Comparison of ENCODE assay signal across 28 cellular contexts in the genomic region with DNA sequence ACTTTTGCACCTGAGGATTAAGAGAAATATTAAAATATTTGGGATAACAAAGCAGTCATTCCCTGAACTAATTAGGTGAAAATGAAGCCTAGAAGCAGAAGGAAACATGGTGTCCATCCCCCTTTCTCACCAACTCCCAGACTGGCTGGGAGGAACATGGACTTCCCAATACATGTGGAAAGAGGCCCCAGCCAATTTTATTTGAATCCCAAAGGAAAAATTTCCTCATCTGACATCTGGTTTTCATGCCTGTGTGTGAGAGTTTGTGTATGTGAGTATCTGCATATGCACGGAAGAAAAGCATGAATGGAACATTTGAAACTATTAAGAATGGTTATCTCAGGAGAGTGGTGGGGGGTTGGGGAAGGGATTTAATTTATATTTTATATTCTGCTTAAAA.
DNase-seq lines count a peak whose midpoint lies in the region; ATAC-seq and TF ChIP-seq lines count a peak whose summit lies in the region.
"Had no signal": no experiment of that assay in that cellular context is flagged by ENCODE, and none has a peak within 500 bp of the region (broad histone marks: within the 10 kb centered on the region; RNA-seq: fewer than 3 reads in every experiment).

No MANE protein-coding gene starts in this region.

- H3K4me3 Mint-ChIP-seq in mesothelial cell of epicardium: no peak overlapping the region
- H3K4me3 Mint-ChIP-seq in activated naive CD8-positive, alpha-beta T cell treated with anti-CD3 and anti-CD28 coated beads for 36 hours: no peak overlapping the region
- H3K4me3 Mint-ChIP-seq: activated CD4-positive, alpha-beta memory T cell treated with anti-CD3 and anti-CD28 coated beads for 36 hours; activated T-helper 1 cell treated with anti-CD3 and anti-CD28 coated beads, Interleukin-12 subunit alpha, Interleukin-12 subunit beta, Interleukin-2, Interleukin-4 antibody, amounts not matched to agents 30 ng/mL and 10 ng/mL and 1 ng/mL, durations not matched to agents 14 hours and 24 hours and 36 hours; B cell; effector memory CD8-positive, alpha-beta T cell; neural crest cell; T-helper 1 cell treated with Interleukin-12 subunit alpha and Interleukin-12 subunit beta and Interleukin-4 antibody, amounts not matched to agents 30 μg/mL and 1 μg/mL, for 36 hours had no signal

- ATAC-seq in Right ventricle myocardium superior (ENCODE audit: poor library complexity) (peak; percentile 70), HG03460 (IDR thresholded peaks at IDR 0.05; ENCODE audit: unreplicated experiment) (no peak)
- ATAC-seq: effector memory CD8-positive, alpha-beta T cell had no signal

- peaks cover 25% of the 10 kb centered on the region for H3K9me3 Mint-ChIP-seq in mesothelial cell of epicardium
- H3K9me3 Mint-ChIP-seq in activated naive CD8-positive, alpha-beta T cell treated with anti-CD3 and anti-CD28 coated beads for 36 hours: peaks cover 12% of the 10 kb centered on the region
- H3K9me3 Mint-ChIP-seq: activated T-helper 1 cell treated with anti-CD3 and anti-CD28 coated beads, Interleukin-12 subunit alpha, Interleukin-12 subunit beta, Interleukin-2, Interleukin-4 antibody, amounts not matched to agents 30 ng/mL and 10 ng/mL and 1 ng/mL, durations not matched to agents 14 hours and 24 hours and 36 hours; effector memory CD8-positive, alpha-beta T cell had no signal

- H3K4me1 Mint-ChIP-seq in mesothelial cell of epicardium: peaks cover 22% of the 10 kb centered on the region
- no peaks in the 10 kb centered on the region for H3K4me1 Mint-ChIP-seq in activated naive CD8-positive, alpha-beta T cell treated with anti-CD3 and anti-CD28 coated beads for 36 hours
- H3K4me1 Mint-ChIP-seq: B cell, neural crest cell had no signal

- peaks cover 11% of the 10 kb centered on the region for H3K36me3 Mint-ChIP-seq in mesothelial cell of epicardium
- no peaks in the 10 kb centered on the region for H3K36me3 Mint-ChIP-seq in activated naive CD8-positive, alpha-beta T cell treated with anti-CD3 and anti-CD28 coated beads for 36 hours
- H3K36me3 Mint-ChIP-seq: activated CD4-positive, alpha-beta memory T cell treated with anti-CD3 and anti-CD28 coated beads for 36 hours had no signal

- peak overlapping the region; percentile 7 for H3K27ac Mint-ChIP-seq in mesothelial cell of epicardium
- H3K27ac Mint-ChIP-seq in activated naive CD8-positive, alpha-beta T cell treated with anti-CD3 and anti-CD28 coated beads for 36 hours: no peak overlapping the region
- H3K27ac Mint-ChIP-seq: activated CD4-positive, alpha-beta memory T cell treated with anti-CD3 and anti-CD28 coated beads for 36 hours; activated T-helper 1 cell treated with anti-CD3 and anti-CD28 coated beads, Interleukin-12 subunit alpha, Interleukin-12 subunit beta, Interleukin-2, Interleukin-4 antibody, amounts not matched to agents 30 ng/mL and 10 ng/mL and 1 ng/mL, durations not matched to agents 14 hours and 24 hours and 36 hours; B cell; effector memory CD8-positive, alpha-beta T cell; T-helper 1 cell treated with Interleukin-12 subunit alpha and Interleukin-12 subunit beta and Interleukin-4 antibody, amounts not matched to agents 30 μg/mL and 1 μg/mL, for 36 hours had no signal

- DNase-seq in Right ventricle myocardium superior (no peak), cardiac septum (ENCODE audit: low spot score) (no peak), fibroblast of peridontal ligament (ENCODE audit: extremely low read depth) (peak; percentile 92), mesothelial cell of epicardium (ENCODE audit: low spot score in 2 of 2, unreplicated experiment in 2 of 2) (no peak), posterior vena cava (ENCODE audit: low spot score) (no peak), NCI-H1436 treated with DMSO at 0.1 percent for 48 hours (lab: John Stamatoyannopoulos, UW) (no peak)
- no peak for DNase-seq in activated naive CD8-positive, alpha-beta T cell treated with anti-CD3 and anti-CD28 coated beads for 36 hours
- DNase-seq: activated CD4-positive, alpha-beta memory T cell treated with anti-CD3 and anti-CD28 coated beads for 36 hours; activated CD8-positive, alpha-beta memory T cell treated with anti-CD3 and anti-CD28 coated beads, Interleukin-2, amount 50 U/mL, for 4 hours; activated naive CD4-positive, alpha-beta T cell treated with anti-CD3 and anti-CD28 coated beads, Interleukin-2, amount 50 U/mL, for 16 hours; cortex of kidney; effector memory CD8-positive, alpha-beta T cell; glutamatergic neuron; H7; KG1; kidney; MM.1S; NCI-H2081 treated with DMSO at 0.1 percent for 48 hours; NCI-H446; NCI-H82; sigmoid colon; SK-N-SH; stimulated activated naive CD4-positive, alpha-beta T cell had no signal

- H3K27me3 Mint-ChIP-seq in mesothelial cell of epicardium (ENCODE audit: low read depth): no peaks in the 10 kb centered on the region
- peaks cover 4% of the 10 kb centered on the region for H3K27me3 Mint-ChIP-seq in activated naive CD8-positive, alpha-beta T cell treated with anti-CD3 and anti-CD28 coated beads for 36 hours

- intact Hi-C loops in Right ventricle myocardium superior (cut with DNase I): no loop called here
- intact Hi-C loops in cardiac septum (cut with DNase I): no loop called here
- intact Hi-C loops in posterior vena cava (cut with DNase I): loop anchor here (10.0 kb wide), 3 partner anchors 55 to 1755 kb away; no protein-coding TSS in a partner anchor

- no peak for TF ChIP-seq CTCF in mesothelial cell of epicardium (IDR thresholded peaks at IDR 0.05; ENCODE audit: unreplicated experiment)

Comparison
In these comparisons a context has a peak if more than half of its experiments do, and no peak if none do; other contexts are left out.
1. intact Hi-C loops: an anchor here in posterior vena cava (10.0 kb wide); none called in Right ventricle myocardium superior and cardiac septum.